ENCODE assay signal across 8 cellular contexts in genomic region chr17:75896360-75897075, GRCh38. TPM values are rescaled to one million over a fixed set of nuclear protein-coding genes. Genes with fewer than 3 reads are reported as not detected.
A peak's percentile ranks its signal among the peaks of the same experiment; 100 is the strongest.
DNase-seq lines count a peak whose midpoint lies in the region; ATAC-seq and TF ChIP-seq lines count a peak whose summit lies in the region.

A gene with protein sequence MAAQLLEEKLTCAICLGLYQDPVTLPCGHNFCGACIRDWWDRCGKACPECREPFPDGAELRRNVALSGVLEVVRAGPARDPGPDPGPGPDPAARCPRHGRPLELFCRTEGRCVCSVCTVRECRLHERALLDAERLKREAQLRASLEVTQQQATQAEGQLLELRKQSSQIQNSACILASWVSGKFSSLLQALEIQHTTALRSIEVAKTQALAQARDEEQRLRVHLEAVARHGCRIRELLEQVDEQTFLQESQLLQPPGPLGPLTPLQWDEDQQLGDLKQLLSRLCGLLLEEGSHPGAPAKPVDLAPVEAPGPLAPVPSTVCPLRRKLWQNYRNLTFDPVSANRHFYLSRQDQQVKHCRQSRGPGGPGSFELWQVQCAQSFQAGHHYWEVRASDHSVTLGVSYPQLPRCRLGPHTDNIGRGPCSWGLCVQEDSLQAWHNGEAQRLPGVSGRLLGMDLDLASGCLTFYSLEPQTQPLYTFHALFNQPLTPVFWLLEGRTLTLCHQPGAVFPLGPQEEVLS (minus strand): TSS chr17:75896951. CDS start chr17:75896937, 14 bp downstream.

- peak within 1 kb of the TSS; percentile 90 for H3K4me3 Mint-ChIP-seq in activated naive CD8-positive, alpha-beta T cell treated with anti-CD3 and anti-CD28 coated beads, Interleukin-2, amount 50 U/mL, for 24 hours

- TF ChIP-seq POLR2A in heart left ventricle (IDR thresholded peaks at IDR 0.05) = peak in 1 of 2 donors; percentile 84

- no peaks in the 10 kb centered on the region for H3K9me3 ChIP-seq in heart left ventricle
- H3K9me3 ChIP-seq in upper lobe of right lung = no peaks in the 10 kb centered on the region

- H3K4me3 ChIP-seq in heart left ventricle (peak within 1 kb of the TSS; percentile 48 to 97 (median 80)), upper lobe of right lung (peak within 1 kb of the TSS; percentile 77)

- H3K27me3 Mint-ChIP-seq in activated naive CD8-positive, alpha-beta T cell treated with anti-CD3 and anti-CD28 coated beads, Interleukin-2, amount 50 U/mL, for 24 hours = no peaks in the 10 kb centered on the region

- peaks cover 23% of the 10 kb centered on the region for H3K4me1 Mint-ChIP-seq in activated naive CD8-positive, alpha-beta T cell treated with anti-CD3 and anti-CD28 coated beads, Interleukin-2, amount 50 U/mL, for 24 hours

- no peaks in the 10 kb centered on the region for H3K27me3 ChIP-seq in heart left ventricle
- H3K27me3 ChIP-seq in upper lobe of right lung = no peaks in the 10 kb centered on the region

- H3K4me1 ChIP-seq in heart left ventricle = peaks cover 0 to 32% (median 24%) of the 10 kb centered on the region in 12 donors
- H3K4me1 ChIP-seq in upper lobe of right lung = peaks cover 13% of the 10 kb centered on the region

- peak; percentile 82 for DNase-seq in EH (ENCODE audit: low read depth)
- peak; percentile 78 for DNase-seq in LHCN-M2 (ENCODE audit: low read depth)
- DNase-seq in SW480 (ENCODE audit: low spot score) = peak; percentile 76
- peak; percentile 85 for DNase-seq in activated naive CD8-positive, alpha-beta T cell treated with anti-CD3 and anti-CD28 coated beads, Interleukin-2, amount 50 U/mL, for 24 hours
- DNase-seq in heart left ventricle = peak; percentile 88 to 94 (median 90)
- DNase-seq in posterior vena cava (ENCODE audit: low spot score) = peak; percentile 97
- peak; percentile 93 for DNase-seq in upper lobe of right lung

- H3K27ac ChIP-seq in heart left ventricle (peak within 1 kb of the TSS; percentile 88 to 99 (median 94)), upper lobe of right lung (peak within 1 kb of the TSS; percentile 95)

- ATAC-seq in GM21717 (IDR thresholded peaks at IDR 0.05; ENCODE audit: unreplicated experiment) (peak; percentile 39), heart left ventricle (peak; percentile 61 to 87 (median 85)), upper lobe of right lung (peak; percentile 89)
- peak; percentile 78 for ATAC-seq in activated naive CD8-positive, alpha-beta T cell treated with anti-CD3 and anti-CD28 coated beads, Interleukin-2, amount 50 U/mL, for 24 hours

- WGBS in heart left ventricle, 4 donors = 0 to 1% (median 1%) methylated on average over 13 to 95 of the region's 95 CpGs

- H3K27ac Mint-ChIP-seq in activated naive CD8-positive, alpha-beta T cell treated with anti-CD3 and anti-CD28 coated beads, Interleukin-2, amount 50 U/mL, for 24 hours = peak within 1 kb of the TSS; percentile 93

- peaks cover 10% of the 10 kb centered on the region for H3K36me3 Mint-ChIP-seq in activated naive CD8-positive, alpha-beta T cell treated with anti-CD3 and anti-CD28 coated beads, Interleukin-2, amount 50 U/mL, for 24 hours (ENCODE audit: low read depth)

- H3K36me3 ChIP-seq in heart left ventricle = peaks cover 0 to 52% (median 39%) of the 10 kb centered on the region in 9 donors
- peaks cover 46% of the 10 kb centered on the region for H3K36me3 ChIP-seq in upper lobe of right lung

- intact Hi-C loops in heart left ventricle (cut with DNase I) = loop anchor here in 8 of 10 donors (1.0 to 10.0 kb wide), 8 partner anchors 39 to 132 kb away; partner anchors contain the start of genes WBP2 (in 5 of the 8), GALK1 (in 1 of the 8), UNC13D (in 1 of the 8) and UNK (in 1 of the 8)
- intact Hi-C loops in posterior vena cava (cut with DNase I) = no loop called here
- intact Hi-C loops in upper lobe of right lung (cut with DNase I) = no loop called here

- no peaks in the 10 kb centered on the region for H3K9me3 Mint-ChIP-seq in activated naive CD8-positive, alpha-beta T cell treated with anti-CD3 and anti-CD28 coated beads, Interleukin-2, amount 50 U/mL, for 24 hours

- TF ChIP-seq CTCF in heart left ventricle (IDR thresholded peaks at IDR 0.05) = peak in 11 of 12 donors; percentile 28 to 73 (median 55)
- TF ChIP-seq CTCF in upper lobe of right lung (IDR thresholded peaks at IDR 0.05) = peak; percentile 24

RNA-seq across cellular contexts. Expression of the gene that starts here (rescaled TPM):
- total RNA-seq in LHCN-M2 (2014; rRNA removed) = 29.6 and 32.5 TPM in 2 replicates
- polyA plus RNA-seq in LHCN-M2 (2012) = 9.4 TPM
- 10 to 100 TPM in 3 of 9 donors, 1 to 10 TPM in 6; 6.8 to 16.1 (median 9.5) TPM for total RNA-seq in heart left ventricle
- polyA plus RNA-seq in heart left ventricle = 10 to 100 TPM in 1 of 2 donors, 1 to 10 TPM in 1; 7.5 to 10.5 TPM
- 10 to 100 TPM; 12.8 to 15.7 TPM for total RNA-seq in posterior vena cava
- total RNA-seq in upper lobe of right lung = 28.7 TPM

Comparison
In these comparisons a context has a peak if more than half of its experiments do, and no peak if none do; other contexts are left out.
1. Peak in every context shown above with its lines: DNase-seq, ATAC-seq, H3K4me3 ChIP-seq and H3K27ac ChIP-seq.
2. ATAC-seq: peak in every context shown above with its lines; median percentile 89 in upper lobe of right lung; 85 in heart left ventricle; 78 in activated naive CD8-positive, alpha-beta T cell treated with anti-CD3 and anti-CD28 coated beads, Interleukin-2, amount 50 U/mL, for 24 hours; 39 in GM21717.
3. intact Hi-C loops: an anchor here in heart left ventricle (1.0 to 10.0 kb wide); none called in posterior vena cava and upper lobe of right lung.